In the genomic region with DNA sequence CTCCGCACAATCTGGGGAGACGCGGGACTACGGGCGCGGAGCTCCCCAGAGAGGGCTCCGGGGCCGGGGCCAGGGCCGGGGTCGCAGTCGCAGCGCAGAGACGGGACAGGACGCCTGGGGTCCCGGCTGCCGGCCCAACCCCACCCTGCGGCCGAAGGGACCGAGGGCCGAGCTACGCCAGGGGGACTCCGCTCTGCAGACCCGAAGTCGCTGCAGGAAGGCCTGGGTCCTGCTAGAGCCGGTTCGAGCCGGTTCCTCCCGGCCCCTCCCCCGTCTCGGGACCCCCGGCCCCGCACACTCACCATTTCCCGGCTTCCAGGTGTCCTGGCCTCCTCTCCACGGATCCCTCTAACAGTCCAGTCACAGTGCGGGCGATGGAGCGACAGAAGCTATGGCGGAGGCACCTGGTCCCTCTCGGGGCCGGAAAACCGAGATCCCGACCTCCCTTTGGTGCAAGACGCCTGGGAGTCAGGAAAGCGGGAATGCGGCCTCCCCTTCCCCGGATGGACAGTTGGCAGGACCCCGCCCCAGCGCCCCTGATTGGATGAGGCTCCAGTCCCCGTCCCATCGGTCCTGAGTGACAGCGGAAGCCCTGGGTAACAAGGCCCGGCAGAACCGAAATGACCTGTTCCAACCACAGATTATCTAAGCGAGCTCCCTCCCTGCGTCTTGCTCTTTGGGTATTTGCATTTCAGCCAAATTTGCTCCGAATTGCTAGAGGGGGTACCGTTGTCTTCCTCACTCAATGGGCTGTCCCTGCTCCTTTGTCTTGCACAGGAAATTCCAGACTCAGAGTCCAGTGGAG, we compare ENCODE assay signal across 8 cellular contexts. TPM values are rescaled to one million over a fixed set of nuclear protein-coding genes. Genes with fewer than 3 reads are reported as not detected.
DNase-seq lines count a peak whose midpoint lies in the region; ATAC-seq and TF ChIP-seq lines count a peak whose summit lies in the region.

A gene (minus strand): TSS at position 481 of the 805 bp plus-strand sequence. CDS start 176 bp downstream, at position 305.

- peak; percentile 68 for ATAC-seq in GM19467 (IDR thresholded peaks at IDR 0.05; ENCODE audit: unreplicated experiment)
- ATAC-seq in gastrocnemius medialis: peak; percentile 61 to 72

- TF ChIP-seq POLR2A in gastrocnemius medialis (IDR thresholded peaks at IDR 0.05): no peak

- H3K36me3 ChIP-seq in MG63: peaks cover 36% of the 10 kb centered on the region
- peaks cover 10% of the 10 kb centered on the region for H3K36me3 ChIP-seq in SK-N-MC (ENCODE audit: insufficient read depth, low read length)
- H3K36me3 ChIP-seq in gastrocnemius medialis: no peaks in the 10 kb centered on the region

- intact Hi-C loops in gastrocnemius medialis (cut with DNase I; ENCODE audit: low total_unique reads): no loop called here

- DNase-seq in COR-L47 (lab: John Stamatoyannopoulos, UW) (peak; percentile 93), MG63 (peak; percentile 96), SK-N-MC (ENCODE audit: low read depth, low spot score) (no peak), cerebellar nuclear complex (lab: John Stamatoyannopoulos, UW) (peak; percentile 50 to 86), inferior parietal cortex (ENCODE audit: extremely low spot score) (peak; percentile 81), gastrocnemius medialis (peak; percentile 39 to 57), MV-4-11 (lab: John Stamatoyannopoulos, UW) (no peak)

- H3K4me3 ChIP-seq in MG63 (peak within 1 kb of the TSS; percentile 70), SK-N-MC (peak within 1 kb of the TSS; percentile 91), gastrocnemius medialis (peak within 1 kb of the TSS; percentile 64 to 87 (median 70))

- H3K27me3 ChIP-seq in MG63: no peaks in the 10 kb centered on the region
- H3K27me3 ChIP-seq in gastrocnemius medialis: peaks cover 0 to 30% (median 10%) of the 10 kb centered on the region in 3 donors

- H3K27ac ChIP-seq in SK-N-MC: no peak within 1 kb of the TSS
- H3K27ac ChIP-seq in gastrocnemius medialis: peak within 1 kb of the TSS; percentile 55 to 73 (median 68)

- peak within 1 kb of the TSS; percentile 85 for H3K9ac ChIP-seq in SK-N-MC (ENCODE audit: insufficient read length)

- peaks cover 0 to 3% of the 10 kb centered on the region in 2 donors for H3K4me1 ChIP-seq in gastrocnemius medialis

- peaks cover 27% of the 10 kb centered on the region for H3K9me3 ChIP-seq in MG63
- 0 out of 2 replicates have a peak, but pooled peaks cover 3% of the 10 kb centered on the region for H3K9me3 ChIP-seq in SK-N-MC (ENCODE audit: low read depth, low read length)
- no peaks in the 10 kb centered on the region for H3K9me3 ChIP-seq in gastrocnemius medialis

- in situ Hi-C loops in gastrocnemius medialis (cut with MboI; ENCODE audit: low sequenced_read_pairs in 4 of 4): no loop called here

- no peak for TF ChIP-seq CTCF in gastrocnemius medialis (IDR thresholded peaks at IDR 0.05 in 4 of 5, conservative IDR thresholded peaks at IDR 0.05 in 1 of 5)

RNA-seq across cellular contexts. Expression of the gene that starts here (rescaled TPM):
- 5.3 and 12.4 TPM in 2 replicates for total RNA-seq in MG63 (2014; rRNA removed; shearing (Covaris generic); ENCODE audit: low replicate concordance)
- total RNA-seq in gastrocnemius medialis: 1 to 10 TPM in 1 of 4 donors, under 1 TPM in 3; 0.22 to 1.4 (median 0.50) TPM

Comparison
In these comparisons a context has a peak if more than half of its experiments do, and no peak if none do; other contexts are left out.
1. DNase-seq: peak in COR-L47 (single experiment), MG63 (single experiment), cerebellar nuclear complex (2 of 2), inferior parietal cortex (single experiment) and gastrocnemius medialis (2 of 2); none in SK-N-MC (single experiment) and MV-4-11 (single experiment).
2. Peak in every context shown above with its lines, with median percentiles within 50 percentile points of each other: H3K4me3 ChIP-seq.